ENCODE assay signal across 25 cellular contexts in the genomic region with DNA sequence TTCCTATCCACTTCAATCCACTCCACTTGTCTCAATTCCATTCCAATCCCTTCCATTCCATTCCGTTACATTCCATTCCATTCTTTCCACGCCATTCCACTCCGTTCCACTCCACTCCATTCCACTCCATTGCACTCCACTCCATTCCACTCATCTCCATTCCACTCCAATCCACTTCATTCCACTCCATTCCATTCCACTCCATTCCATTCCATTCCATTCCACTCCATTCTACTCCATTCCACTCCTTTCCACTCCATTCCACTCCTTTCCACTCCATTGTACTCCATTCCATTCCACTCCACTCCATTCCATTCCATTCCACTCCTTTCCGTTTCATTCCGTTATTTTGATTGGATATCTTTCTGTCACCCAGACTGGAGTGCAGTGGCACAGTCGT.
"Had no signal": no experiment of that assay in that cellular context is flagged by ENCODE, and none has a peak within 500 bp of the region (broad histone marks: within the 10 kb centered on the region; RNA-seq: fewer than 3 reads in every experiment).

No MANE protein-coding gene starts in this region.

- H3K4me3 ChIP-seq: colonic mucosa, coronary artery, dorsolateral prefrontal cortex, esophagus muscularis mucosa, esophagus squamous epithelium, gastrocnemius medialis, gastroesophageal sphincter, heart left ventricle, heart right ventricle had no signal

- H3K27ac Mint-ChIP-seq: dendritic cell treated with granulocyte-macrophage colony-stimulating factor and Interleukin-4, amounts not matched to agents 40 ng/mL and 50 ng/mL, for 4 days; effector memory CD8-positive, alpha-beta T cell; endodermal cell had no signal

- H3K27me3 Mint-ChIP-seq: dendritic cell treated with granulocyte-macrophage colony-stimulating factor and Interleukin-4, amounts not matched to agents 40 ng/mL and 50 ng/mL, for 4 days; effector memory CD8-positive, alpha-beta T cell had no signal

- ATAC-seq: effector memory CD8-positive, alpha-beta T cell; esophagus mucosa; foreskin keratinocyte; gastrocnemius medialis; gastroesophageal sphincter; heart left ventricle; heart right ventricle had no signal

- H3K27ac ChIP-seq: colonic mucosa, coronary artery, dorsolateral prefrontal cortex, epithelial cell of prostate, esophagus muscularis mucosa, esophagus squamous epithelium, foreskin keratinocyte, gastrocnemius medialis, gastroesophageal sphincter, heart left ventricle, heart right ventricle had no signal

- DNase-seq: colonic mucosa; cortex of kidney; dermis blood vessel endothelial cell; dorsolateral prefrontal cortex; effector CD4-positive, alpha-beta T cell; effector CD8-positive, alpha-beta T cell; effector memory CD4-positive, alpha-beta T cell; effector memory CD8-positive, alpha-beta T cell; endodermal cell; erythroblast; esophagus squamous epithelium; foreskin fibroblast; foreskin keratinocyte; foreskin melanocyte; gastrocnemius medialis; glutamatergic neuron; head of caudate nucleus; heart left ventricle; heart right ventricle had no signal

- H3K4me1 Mint-ChIP-seq: endodermal cell had no signal

- H3K27me3 ChIP-seq: colonic mucosa, dorsolateral prefrontal cortex, esophagus muscularis mucosa, esophagus squamous epithelium, foreskin keratinocyte, gastrocnemius medialis, gastroesophageal sphincter, heart left ventricle, heart right ventricle had no signal

- H3K4me3 Mint-ChIP-seq: dendritic cell treated with granulocyte-macrophage colony-stimulating factor and Interleukin-4, amounts not matched to agents 40 ng/mL and 50 ng/mL, for 4 days; effector memory CD8-positive, alpha-beta T cell; endodermal cell had no signal

- H3K4me1 ChIP-seq: colonic mucosa, esophagus muscularis mucosa, esophagus squamous epithelium, foreskin keratinocyte, gastrocnemius medialis, gastroesophageal sphincter, heart left ventricle, heart right ventricle had no signal

- H3K36me3 ChIP-seq: colonic mucosa, esophagus muscularis mucosa, esophagus squamous epithelium, gastrocnemius medialis, gastroesophageal sphincter, heart left ventricle, heart right ventricle had no signal

- H3K9me3 ChIP-seq: colonic mucosa, gastrocnemius medialis had no signal
